In genomic region chr5:132498152-132498551, GRCh38 we compare ENCODE assay signal across 10 cellular contexts. TPM values are rescaled to one million over a fixed set of nuclear protein-coding genes. Genes with fewer than 3 reads are reported as not detected.
DNase-seq lines count a peak whose midpoint lies in the region; ATAC-seq and TF ChIP-seq lines count a peak whose summit lies in the region.
"Had no signal": no experiment of that assay in that cellular context is flagged by ENCODE, and none has a peak within 500 bp of the region (broad histone marks: within the 10 kb centered on the region; RNA-seq: fewer than 3 reads in every experiment).

No MANE protein-coding gene starts in this region.

- H3K36me3 Mint-ChIP-seq in CD14-positive monocyte: peaks cover 0 to 3% of the 10 kb centered on the region in 2 donors

- H3K27me3 ChIP-seq in heart right ventricle: no peaks in the 10 kb centered on the region
- H3K27me3 ChIP-seq in breast epithelium: no peaks in the 10 kb centered on the region

- no peak for TF ChIP-seq POLR2A in breast epithelium (IDR thresholded peaks at IDR 0.05)

- peaks cover 57% of the 10 kb centered on the region for H3K4me1 Mint-ChIP-seq in CD14-positive monocyte

- H3K36me3 ChIP-seq in heart right ventricle (no peaks in the 10 kb centered on the region), breast epithelium (no peaks in the 10 kb centered on the region), mesodermal cell (ENCODE audit: control insufficient read depth, insufficient read depth, low read length) (no peaks in the 10 kb centered on the region), urinary bladder (ENCODE audit: insufficient read depth) (no peaks in the 10 kb centered on the region)

- no peak overlapping the region for H3K4me3 ChIP-seq in heart right ventricle
- H3K4me3 ChIP-seq in breast epithelium: no peak overlapping the region
- no peak overlapping the region for H3K4me3 ChIP-seq in mesodermal cell (ENCODE audit: extremely low read depth, insufficient read depth, low read length, poor library complexity, severe bottlenecking)
- H3K4me3 ChIP-seq in urinary bladder (ENCODE audit: low read depth, low read length): no peak overlapping the region

- H3K4me1 ChIP-seq in heart right ventricle: peaks cover 14 to 79% (median 56%) of the 10 kb centered on the region in 9 donors
- H3K4me1 ChIP-seq in breast epithelium: peaks cover 0 to 6% of the 10 kb centered on the region in 2 donors
- peaks cover 26% of the 10 kb centered on the region for H3K4me1 ChIP-seq in mesodermal cell (ENCODE audit: control insufficient read depth, insufficient read depth, low read length, poor library complexity, severe bottlenecking)
- H3K4me1 ChIP-seq in urinary bladder (ENCODE audit: insufficient read depth): no peaks in the 10 kb centered on the region

- peaks cover 0 to 2% (median 0%) of the 10 kb centered on the region in 3 donors for H3K27me3 Mint-ChIP-seq in CD14-positive monocyte (ENCODE audit: low read depth in 3 of 3)

- peak overlapping the region in 3 of 7 donors; percentile 6 to 92 (median 65) for H3K27ac Mint-ChIP-seq in CD14-positive monocyte

- TF ChIP-seq CTCF in heart right ventricle (IDR thresholded peaks at IDR 0.05): no peak
- no peak for TF ChIP-seq CTCF in breast epithelium (IDR thresholded peaks at IDR 0.05)
- no peak for TF ChIP-seq CTCF in CD14-positive monocyte (IDR thresholded peaks at IDR 0.05)

- DNase-seq in heart right ventricle (peak in 1 of 2 donors; percentile 42), Right ventricle myocardium inferior (ENCODE audit: missing footprints) (no peak), breast epithelium (ENCODE audit: low spot score in 2 of 2) (peak in 1 of 2 donors; percentile 46), CD14-positive monocyte (ENCODE audit: low spot score) (no peak), NCI-H748 (lab: John Stamatoyannopoulos, UW; ENCODE audit: unreplicated experiment) (no peak)

- H3K4me3 Mint-ChIP-seq in CD14-positive monocyte: no peak overlapping the region

- H3K9me3 Mint-ChIP-seq in CD14-positive monocyte: no peaks in the 10 kb centered on the region

- intact Hi-C loops in heart right ventricle (cut with DNase I) (loop anchor here in 6 of 10 donors (5.0 to 10.0 kb wide), 2 partner anchors 71 to 203 kb away; partner anchors contain the start of gene SLC22A4 (in 5 of the 6)), Right ventricle myocardium inferior (cut with DNase I) (loop anchor here (10.0 kb wide), 1 partner anchor 203 kb away; the partner anchor contains the start of gene SLC22A4), breast epithelium (cut with DNase I; ENCODE audit: low total_unique reads) (loop anchor here (5.0 kb wide), 1 partner anchor 111 kb away; no protein-coding TSS in a partner anchor), CD14-positive monocyte (cut with micrococcal nuclease) (loop anchor here (5.0 to 10.0 kb wide), 2 partner anchors 36 to 203 kb away; partner anchors contain the start of gene SLC22A4 (in 1 of the 2))

- ATAC-seq in heart right ventricle: peak in 1 of 8 donors; percentile 5
- ATAC-seq in Right ventricle myocardium inferior: no peak
- no peak for ATAC-seq in GM18520 (IDR thresholded peaks at IDR 0.05; ENCODE audit: unreplicated experiment)

- 66 to 67% methylated on average over 3 of the region's 3 CpGs for WGBS in heart right ventricle, 2 donors
- 87 to 90% methylated on average over 3 of the region's 3 CpGs for WGBS in mesodermal cell (ENCODE audit: insufficient coverage in 2 of 2), 2 experiments
- 72% methylated on average over 3 of the region's 3 CpGs for WGBS in urinary bladder

- no peaks in the 10 kb centered on the region for H3K9me3 ChIP-seq in heart right ventricle
- no peaks in the 10 kb centered on the region for H3K9me3 ChIP-seq in breast epithelium
- H3K9me3 ChIP-seq in mesodermal cell (ENCODE audit: control insufficient read depth, low read length): no peaks in the 10 kb centered on the region

- H3K27ac ChIP-seq in heart right ventricle: peak overlapping the region in 9 of 10 donors; percentile 91 to 100 (median 94)
- H3K27ac ChIP-seq in breast epithelium: peak overlapping the region; percentile 96 to 97
- peak overlapping the region; percentile 70 for H3K27ac ChIP-seq in mesodermal cell (ENCODE audit: low read depth, low read length, severe bottlenecking)
- peak overlapping the region; percentile 91 for H3K27ac ChIP-seq in urinary bladder (ENCODE audit: low read depth)

RNA-seq across cellular contexts. Expression of gene IRF1, which starts 7.6 kb away (rescaled TPM):
- total RNA-seq in heart right ventricle (100 to 1,000 TPM in 1 of 10 donors, 10 to 100 TPM in 8, 1 to 10 TPM in 1; 9.5 to 146 (median 19.2) TPM), Right ventricle myocardium inferior (12.7 TPM), breast epithelium (10 to 100 TPM; 10.4 to 27.8 (median 18.0) TPM), urinary bladder (16.4 TPM)
- polyA plus RNA-seq in heart right ventricle (10 to 100 TPM in 1 of 2 donors, 1 to 10 TPM in 1; 8.6 to 13.7 TPM), urinary bladder (26.0 TPM), CD14-positive monocyte (100 to 1,000 TPM; 125 to 129 TPM)
- polyA plus RNA-seq in mesodermal cell (2013, experiment 1 of 2): 11.4 TPM
- 10.0 TPM for polyA plus RNA-seq in mesodermal cell (2013, experiment 2 of 2)

RNA-seq across cellular contexts. Expression of gene IL5, which starts 45.2 kb away (rescaled TPM):
- total RNA-seq in heart right ventricle: not detected
- not detected for polyA plus RNA-seq in heart right ventricle
- not detected for total RNA-seq in Right ventricle myocardium inferior
- not detected for total RNA-seq in breast epithelium
- not detected for polyA plus RNA-seq in mesodermal cell (2013, experiment 1 of 2)
- not detected for polyA plus RNA-seq in mesodermal cell (2013, experiment 2 of 2)
- not detected for total RNA-seq in urinary bladder
- polyA plus RNA-seq in urinary bladder: not detected
- not detected for polyA plus RNA-seq in CD14-positive monocyte
- total RNA-seq: fibroblast of villous mesenchyme, NCI-H460 had no signal

RNA-seq across cellular contexts. Expression of gene RAD50, which starts 58.6 kb away (rescaled TPM):
- 10 to 100 TPM; 26.6 to 38.5 (median 33.2) TPM for total RNA-seq in heart right ventricle
- polyA plus RNA-seq in heart right ventricle: 10 to 100 TPM in 1 of 2 donors, 1 to 10 TPM in 1; 6.8 to 11.6 TPM
- 31.4 TPM for total RNA-seq in Right ventricle myocardium inferior
- 10 to 100 TPM; 44.2 to 47.4 (median 44.6) TPM for total RNA-seq in breast epithelium
- 25.2 TPM for polyA plus RNA-seq in mesodermal cell (2013, experiment 1 of 2)
- polyA plus RNA-seq in mesodermal cell (2013, experiment 2 of 2): 26.5 TPM
- total RNA-seq in urinary bladder: 75.0 TPM
- polyA plus RNA-seq in urinary bladder: 13.4 TPM
- 1 to 10 TPM; 5.8 to 9.3 TPM for polyA plus RNA-seq in CD14-positive monocyte
